ENCODE assay signal across 27 cellular contexts in the genomic region with DNA sequence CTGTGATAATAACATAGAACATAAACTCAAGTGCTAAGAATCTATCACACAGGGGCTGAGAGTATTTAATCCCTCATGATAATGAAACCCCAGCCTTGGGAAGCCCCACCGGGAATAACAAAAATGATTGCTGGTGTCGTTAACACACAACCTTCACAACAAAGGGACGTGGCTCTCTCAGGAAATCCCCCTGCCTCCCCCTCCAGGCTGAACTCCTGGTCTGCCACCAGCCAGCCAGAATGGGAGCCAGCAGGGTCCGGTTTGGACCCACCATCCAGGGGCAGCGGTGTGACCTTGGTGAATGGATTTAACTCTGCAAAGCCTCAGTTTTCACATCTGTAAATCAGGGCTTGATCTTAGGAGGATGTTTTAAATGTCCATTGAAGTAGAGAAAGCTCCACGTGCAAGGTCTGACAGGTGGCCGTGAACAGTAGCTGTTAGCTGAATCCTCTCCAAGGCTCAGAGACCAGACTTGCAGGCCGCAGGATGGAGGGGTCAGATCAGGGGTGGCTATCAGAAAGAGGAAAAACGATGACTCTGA. TPM values are rescaled to one million over a fixed set of nuclear protein-coding genes. Genes with fewer than 3 reads are reported as not detected.
DNase-seq lines count a peak whose midpoint lies in the region; ATAC-seq and TF ChIP-seq lines count a peak whose summit lies in the region.
"Had no signal": no experiment of that assay in that cellular context is flagged by ENCODE, and none has a peak within 500 bp of the region (broad histone marks: within the 10 kb centered on the region; RNA-seq: fewer than 3 reads in every experiment).

No MANE protein-coding gene starts in this region.

- TF ChIP-seq CTCF in H9 (conservative IDR thresholded peaks at IDR 0.05), result no peak
- no peak for TF ChIP-seq CTCF in endodermal cell (conservative IDR thresholded peaks at IDR 0.05)
- no peak for TF ChIP-seq CTCF in esophagus squamous epithelium (IDR thresholded peaks at IDR 0.05)

- no CpG with 5 or more reads among the region's 9 CpGs for WGBS in H9 (ENCODE audit: extremely low coverage, insufficient read length, low lambda C conversion rate)
- 63 to 72% methylated on average over 7 to 9 of the region's 9 CpGs for WGBS in endodermal cell (ENCODE audit: insufficient coverage in 1 of 2, insufficient read length in 1 of 2), 2 experiments
- WGBS in esophagus squamous epithelium, 2 donors, result 61 to 69% methylated on average over 8 to 9 of the region's 9 CpGs

- peaks cover 0 to 48% (median 17%) of the 10 kb centered on the region in 11 experiments; a peak in 15 of 22 replicates for H3K27me3 ChIP-seq in BLaER1 treated with 17β-estradiol and CSF1 and Interleukin-3, amounts not matched to agents 10 nM and 100 nM
- H3K27me3 ChIP-seq in H9 (ENCODE audit: insufficient read depth, low read length) (no peaks in the 10 kb centered on the region), endodermal cell (ENCODE audit: control insufficient read depth, insufficient read depth, low read length, poor library complexity, severe bottlenecking) (no peaks in the 10 kb centered on the region), esophagus squamous epithelium (peaks cover 0 to 11% (median 0%) of the 10 kb centered on the region in 4 donors)
- H3K27me3 ChIP-seq: gastroesophageal sphincter, uterus had no signal

- H4K8ac ChIP-seq in H9 (replicated peaks; ENCODE audit: insufficient read length, low read depth, low read length), result no peak overlapping the region

- H3K9ac ChIP-seq in BLaER1 treated with 17β-estradiol and CSF1 and Interleukin-3, amounts not matched to agents 10 nM and 100 nM, result no peak overlapping the region
- H3K9ac ChIP-seq in H9 (ENCODE audit: extremely low read depth, insufficient read length, low read length) (no peak overlapping the region), endodermal cell (ENCODE audit: extremely low read depth, low read length, poor library complexity, severe bottlenecking) (no peak overlapping the region)

- H3K56ac ChIP-seq in H9 (ENCODE audit: insufficient read length, low read depth, low read length), result no peak overlapping the region

- no peak overlapping the region for H4K5ac ChIP-seq in H9 (ENCODE audit: insufficient read length, low read depth, low read length)

- H2BK5ac ChIP-seq in H9 (ENCODE audit: insufficient read length, low read length), result no peak overlapping the region

- peaks cover 9 to 94% (median 84%) of the 10 kb centered on the region in 10 experiments; a peak in 19 of 20 replicates for H3K4me1 ChIP-seq in BLaER1 treated with 17β-estradiol and CSF1 and Interleukin-3, amounts not matched to agents 10 nM and 100 nM
- H3K4me1 ChIP-seq in H9 (ENCODE audit: insufficient read depth, low read length) (no peaks in the 10 kb centered on the region; the same call in 1 of the 2 replicates), endodermal cell (ENCODE audit: control insufficient read depth, insufficient read depth, low read length) (no peaks in the 10 kb centered on the region), esophagus squamous epithelium (peaks cover 0 to 22% (median 6%) of the 10 kb centered on the region in 3 donors)
- H3K4me1 ChIP-seq: uterus had no signal

- no peak overlapping the region for H2AK5ac ChIP-seq in H9 (ENCODE audit: insufficient read length, low read length)

- H3K79me2 ChIP-seq in H9 (ENCODE audit: insufficient read depth, low read length), result no peaks in the 10 kb centered on the region

- H3T11ph ChIP-seq in H9 (ENCODE audit: low read length), result no peak overlapping the region

- DNase-seq in H9 (no peak), NCI-H69 (lab: John Stamatoyannopoulos, UW) (peak; percentile 77), endodermal cell (peak; percentile 70), left lobe of liver (ENCODE audit: low spot score) (no peak), esophagus squamous epithelium (lab: John Stamatoyannopoulos, UW) (no peak), T1000 (lab: John Stamatoyannopoulos, UW) (no peak)
- DNase-seq: activated CD4-positive, alpha-beta memory T cell treated with anti-CD3 and anti-CD28 coated beads for 36 hours; activated CD8-positive, alpha-beta memory T cell treated with anti-CD3 and anti-CD28 coated beads, Interleukin-2, amount 50 U/mL, for 48 hours; aorta; cortex of kidney; HFFc6; hypothalamus; left ventricle myocardium inferior; MV-4-11; NCI-H2029; nucleus accumbens; stimulated activated naive CD4-positive, alpha-beta T cell treated with Interleukin-2 at 50 U/mL for 16 hours; T-helper 1 cell; uterus had no signal

- ATAC-seq in left lobe of liver, result no peak
- ATAC-seq in GM19397 (IDR thresholded peaks at IDR 0.05; ENCODE audit: unreplicated experiment), result no peak
- ATAC-seq: activated CD4-positive, CD25-positive, alpha-beta regulatory T cell treated with anti-CD3 and anti-CD28 coated beads, Interleukin-2, amount 50 U/mL, for 24 hours; gastroesophageal sphincter had no signal

- no peak overlapping the region for H2AFZ ChIP-seq in H9 (ENCODE audit: low read length)

- H3K36me3 Mint-ChIP-seq in H9 (ENCODE audit: insufficient read depth in 1 of 3, low read depth in 3 of 3) (no peaks in the 10 kb centered on the region; a peak in 1 of 7 replicates), endodermal cell (ENCODE audit: low read depth) (no peaks in the 10 kb centered on the region)
- H3K36me3 Mint-ChIP-seq: activated CD4-positive, alpha-beta memory T cell treated with anti-CD3 and anti-CD28 coated beads for 36 hours; activated naive CD8-positive, alpha-beta T cell; CD14-positive monocyte had no signal

- peaks cover 0 to under 1% (median 0%) of the 10 kb centered on the region in 11 experiments; a peak in 1 of 22 replicates for H3K9me3 ChIP-seq in BLaER1 treated with 17β-estradiol and CSF1 and Interleukin-3, amounts not matched to agents 10 nM and 100 nM (replicated peaks in 1 of 11)
- H3K9me3 ChIP-seq in H9 (ENCODE audit: control insufficient read depth, low read depth, low read length) (no peaks in the 10 kb centered on the region), endodermal cell (ENCODE audit: control insufficient read depth, low read length) (no peaks in the 10 kb centered on the region), esophagus squamous epithelium (no peaks in the 10 kb centered on the region)
- H3K9me3 ChIP-seq: gastroesophageal sphincter, left ventricle myocardium inferior, uterus had no signal

- peak overlapping the region in 2 of 3 experiments; percentile 42 to 68; a peak in 2 of 7 replicates for H3K27ac Mint-ChIP-seq in H9
- H3K27ac Mint-ChIP-seq in endodermal cell, result no peak overlapping the region
- H3K27ac Mint-ChIP-seq: activated CD4-positive, alpha-beta memory T cell treated with anti-CD3 and anti-CD28 coated beads for 36 hours; activated naive CD8-positive, alpha-beta T cell; activated T-helper 2 cell treated with anti-CD3 and anti-CD28 coated beads, Interferon-gamma antibody, Interleukin-2, Interleukin-4, amounts not matched to agents 10 μg/mL and 5 μg/mL and 100 μg/mL, durations not matched to agents 14 hours and 24 hours and 36 hours; CD14-positive monocyte; HFFc6 had no signal

- H3K4me3 Mint-ChIP-seq in H9 (no peak overlapping the region; a peak in 1 of 5 replicates), endodermal cell (no peak overlapping the region)
- H3K4me3 Mint-ChIP-seq: activated CD4-positive, alpha-beta memory T cell treated with anti-CD3 and anti-CD28 coated beads for 36 hours; activated naive CD8-positive, alpha-beta T cell; HFFc6 had no signal

- H3K27ac ChIP-seq in BLaER1 treated with 17β-estradiol and CSF1 and Interleukin-3, amounts not matched to agents 10 nM and 100 nM, result no peak overlapping the region
- no peak overlapping the region for H3K27ac ChIP-seq in H9 (ENCODE audit: insufficient read length, low read depth, low read length)
- H3K27ac ChIP-seq in endodermal cell (ENCODE audit: low read depth, low read length), result no peak overlapping the region
- H3K27ac ChIP-seq in esophagus squamous epithelium, result no peak overlapping the region
- H3K27ac ChIP-seq: gastroesophageal sphincter, HL-60, uterus had no signal

- H2BK12ac ChIP-seq in H9 (ENCODE audit: insufficient read length, low read depth, low read length), result peak overlapping the region; percentile 16

- H3K79me1 ChIP-seq in H9 (ENCODE audit: insufficient read depth, low read depth, low read length, poor library complexity, severe bottlenecking), result no peaks in the 10 kb centered on the region

- no peak overlapping the region for H3K4me3 ChIP-seq in BLaER1 treated with 17β-estradiol and CSF1 and Interleukin-3, amounts not matched to agents 10 nM and 100 nM
- H3K4me3 ChIP-seq in endodermal cell (ENCODE audit: low read length) (no peak overlapping the region), esophagus squamous epithelium (no peak overlapping the region)
- H3K4me3 ChIP-seq: gastroesophageal sphincter, left ventricle myocardium inferior, uterus had no signal

- no peaks in the 10 kb centered on the region for H3K23me2 ChIP-seq in H9 (ENCODE audit: insufficient read length, low read depth, low read length, poor library complexity, severe bottlenecking)

- H3K4me1 Mint-ChIP-seq in H9 (peaks cover 34% of the 10 kb centered on the region in 2 experiments), endodermal cell (peaks cover 5% of the 10 kb centered on the region)
- H3K4me1 Mint-ChIP-seq: CD14-positive monocyte had no signal

- H4K20me1 ChIP-seq in BLaER1 treated with 17β-estradiol and CSF1 and Interleukin-3, amounts not matched to agents 10 nM and 100 nM, result peaks cover 0 to 27% (median 0%) of the 10 kb centered on the region in 11 experiments; a peak in 5 of 22 replicates
- H4K20me1 ChIP-seq in H9 (ENCODE audit: control insufficient read depth, insufficient read depth, insufficient read length), result no peaks in the 10 kb centered on the region

- no peak for TF ChIP-seq POLR2A in esophagus squamous epithelium (IDR thresholded peaks at IDR 0.05)

- peaks cover 0 to 2% of the 10 kb centered on the region in 2 experiments; a peak in 2 of 5 replicates for H3K9me3 Mint-ChIP-seq in H9
- H3K9me3 Mint-ChIP-seq in endodermal cell, result peaks cover 7% of the 10 kb centered on the region
- H3K9me3 Mint-ChIP-seq: activated CD4-positive, alpha-beta memory T cell treated with anti-CD3 and anti-CD28 coated beads for 36 hours; activated T-helper 2 cell treated with anti-CD3 and anti-CD28 coated beads, Interferon-gamma antibody, Interleukin-2, Interleukin-4, amounts not matched to agents 10 μg/mL and 5 μg/mL and 100 μg/mL, durations not matched to agents 14 hours and 24 hours and 36 hours; HFFc6 had no signal

- no peak overlapping the region for H4K91ac ChIP-seq in H9 (ENCODE audit: insufficient read length, low read depth, low read length)

- H2BK120ac ChIP-seq in H9 (ENCODE audit: low read depth, low read length, poor library complexity, severe bottlenecking), result no peak overlapping the region

- H3K18ac ChIP-seq in H9 (ENCODE audit: insufficient read length, low read depth, low read length), result peak overlapping the region; percentile 52

- no peak overlapping the region for H2BK20ac ChIP-seq in H9 (ENCODE audit: low read depth, low read length, poor library complexity, severe bottlenecking)

- H3K4ac ChIP-seq in H9 (ENCODE audit: low read depth, low read length), result no peak overlapping the region; the same call in 1 of the 2 replicates

- H3K23ac ChIP-seq in H9 (ENCODE audit: insufficient read length, low read depth, low read length), result no peak overlapping the region

- H3K27me3 Mint-ChIP-seq in H9 (ENCODE audit: low read depth), result peaks cover 3% of the 10 kb centered on the region
- no peaks in the 10 kb centered on the region for H3K27me3 Mint-ChIP-seq in endodermal cell (ENCODE audit: insufficient read depth)
- H3K27me3 Mint-ChIP-seq: activated CD4-positive, alpha-beta memory T cell treated with anti-CD3 and anti-CD28 coated beads for 36 hours had no signal

- peak overlapping the region; percentile 44; the same call in 1 of the 2 replicates for H3K14ac ChIP-seq in H9 (ENCODE audit: insufficient read depth, low read length)

- H3K36me3 ChIP-seq in BLaER1 treated with 17β-estradiol and CSF1 and Interleukin-3, amounts not matched to agents 10 nM and 100 nM, result no peaks in the 10 kb centered on the region
- H3K36me3 ChIP-seq in endodermal cell (ENCODE audit: control insufficient read depth, insufficient read depth, low read length) (no peaks in the 10 kb centered on the region), esophagus squamous epithelium (no peaks in the 10 kb centered on the region)
- H3K36me3 ChIP-seq: gastroesophageal sphincter, left ventricle myocardium inferior, uterus had no signal

- H3K4me2 ChIP-seq in BLaER1 treated with 17β-estradiol and CSF1 and Interleukin-3, amounts not matched to agents 10 nM and 100 nM, result peak overlapping the region in 7 of 11 experiments; percentile 8 to 86 (median 67); a peak in 7 of 22 replicates
- no peak overlapping the region for H3K4me2 ChIP-seq in H9 (ENCODE audit: insufficient read depth, insufficient read length, low read length)

- intact Hi-C loops in esophagus squamous epithelium (cut with DNase I), result no loop called here

- H2BK15ac ChIP-seq in H9 (ENCODE audit: low read depth, low read length), result no peak overlapping the region

RNA-seq across cellular contexts. Expression of gene ABLIM2, which starts 46.5 kb away (rescaled TPM):
- total RNA-seq in H9 (2021) (0.90 and 1.0 TPM in 2 replicates), endodermal cell (1 to 10 TPM in 1 of 2 donors, under 1 TPM in 1; 0.35 to 1.6 TPM), left lobe of liver (3.6 TPM), esophagus squamous epithelium (10 to 100 TPM; 13.5 to 26.7 (median 15.7) TPM)
- polyA plus RNA-seq in endodermal cell (2013, experiment 1 of 2), result 1.4 TPM
- 2.5 TPM for polyA plus RNA-seq in endodermal cell (2013, experiment 2 of 2)
- polyA plus RNA-seq: CD14-positive monocyte had no signal

Comparison
In these comparisons a context has a peak if more than half of its experiments do, and no peak if none do; other contexts are left out.
1. DNase-seq: peak in NCI-H69 (single experiment) and endodermal cell (single experiment); none in H9 (single experiment), left lobe of liver (single experiment), esophagus squamous epithelium (single experiment) and T1000 (single experiment).